Comparison of ENCODE assay signal across 8 cellular contexts in the genomic region with DNA sequence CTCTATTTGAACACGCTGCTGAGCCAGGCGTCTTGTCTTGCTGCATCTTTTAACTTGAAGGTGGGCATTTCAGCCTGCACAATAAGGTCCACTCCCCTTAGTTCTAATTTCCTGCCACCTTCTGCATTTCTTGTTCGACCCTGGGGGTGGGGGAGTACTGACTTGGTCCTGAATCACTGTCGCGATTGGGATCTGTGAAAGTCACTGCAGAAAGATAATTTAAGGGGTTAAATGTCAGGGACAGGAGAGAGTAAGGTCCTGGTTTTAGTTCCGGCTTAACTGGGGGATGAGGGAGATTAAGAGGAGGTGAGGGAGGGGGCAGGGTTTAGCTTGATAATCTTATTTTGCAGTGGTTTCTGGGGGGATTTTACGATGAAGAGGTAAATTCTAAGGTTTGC.
DNase-seq lines count a peak whose midpoint lies in the region; TF ChIP-seq lines count a peak whose summit lies in the region.

No MANE protein-coding gene starts in this region.

- intact Hi-C loops in sigmoid colon (cut with DNase I) = no loop called here

- no peak for DNase-seq in GM06990 (ENCODE audit: extremely low read depth, insufficient read length)
- DNase-seq in foreskin fibroblast = no peak
- DNase-seq in sigmoid colon = no peak
- DNase-seq in SW 1271 (lab: John Stamatoyannopoulos, UW) = no peak
- no peak for DNase-seq in GM13977 (ENCODE audit: low spot score)
- DNase-seq in NCI-H2107 (lab: John Stamatoyannopoulos, UW) = no peak
- no peak for DNase-seq in NCI-H2029 (lab: John Stamatoyannopoulos, UW)

- WGBS in sigmoid colon, 2 donors = 20 to 27% methylated on average over 7 of the region's 7 CpGs

- TF ChIP-seq CTCF in GM06990 (IDR thresholded peaks at IDR 0.05; ENCODE audit: insufficient read depth, low read length, poor library complexity, severe bottlenecking) (no peak), VCaP (conservative IDR thresholded peaks at IDR 0.05) (no peak), foreskin fibroblast (IDR thresholded peaks at IDR 0.05; ENCODE audit: low read depth, low read length) (no peak), sigmoid colon (IDR thresholded peaks at IDR 0.05) (no peak), GM13977 (IDR thresholded peaks at IDR 0.05; ENCODE audit: extremely low read depth, insufficient read depth, missing control alignments) (no peak)

- TF ChIP-seq POLR2A in sigmoid colon (IDR thresholded peaks at IDR 0.05) = no peak

- TF ChIP-seq EP300 in sigmoid colon (IDR thresholded peaks at IDR 0.05) = no peak

- no peaks in the 10 kb centered on the region for H3K9me3 ChIP-seq in sigmoid colon

- peaks cover 0 to 73% (median 66%) of the 10 kb centered on the region in 4 donors for H3K4me1 ChIP-seq in sigmoid colon

- H3K4me3 ChIP-seq in GM06990 (replicated peaks; ENCODE audit: low read depth, low read length) (peak overlapping the region; percentile 49), foreskin fibroblast (ENCODE audit: low read depth in 1 of 2, low read length in 2 of 2) (peak overlapping the region; percentile 44 to 55), sigmoid colon (peak overlapping the region; percentile 22 to 54 (median 48))

- H3K36me3 ChIP-seq in GM06990 (ENCODE audit: control insufficient read depth, insufficient read depth, low read length) = no peaks in the 10 kb centered on the region
- no peaks in the 10 kb centered on the region for H3K36me3 ChIP-seq in sigmoid colon

- H3K27me3 ChIP-seq in GM06990 (replicated peaks; ENCODE audit: control insufficient read depth, insufficient read depth, low read length) (no peaks in the 10 kb centered on the region), sigmoid colon (no peaks in the 10 kb centered on the region)

- in situ Hi-C loops in GM13977 (cut with MboI; ENCODE audit: low pct_unique_long_range_greater_than_20kb, low sequenced_read_pairs, unreplicated experiment) = no loop called here

- H3K27ac ChIP-seq in VCaP = peak overlapping the region; percentile 90
- peak overlapping the region; percentile 71 to 87 (median 84) for H3K27ac ChIP-seq in sigmoid colon
